In genomic region chr11:12540913-12541587, GRCh38 we compare ENCODE assay signal across 11 cellular contexts.
A peak's percentile ranks its signal among the peaks of the same experiment; 100 is the strongest.
DNase-seq lines count a peak whose midpoint lies in the region; ATAC-seq and TF ChIP-seq lines count a peak whose summit lies in the region.
"Had no signal": no experiment of that assay in that cellular context is flagged by ENCODE, and none has a peak within 500 bp of the region (broad histone marks: within the 10 kb centered on the region; RNA-seq: fewer than 3 reads in every experiment).

No MANE protein-coding gene starts in this region.

- DNase-seq in Daoy (ENCODE audit: low read depth) (peak; percentile 15), adipocyte (ENCODE audit: low read depth) (peak; percentile 86), Right ventricle myocardium inferior (ENCODE audit: missing footprints) (no peak), osteocyte (ENCODE audit: extremely low spot score, unreplicated experiment) (peak; percentile 80), H4 (ENCODE audit: low spot score) (no peak), UCSD-AML1 (lab: John Stamatoyannopoulos, UW; ENCODE audit: unreplicated experiment) (no peak), Karpas-422 (no peak), amygdala (lab: John Stamatoyannopoulos, UW) (no peak)
- DNase-seq: DMS 273 treated with DMSO at 0.1 percent for 48 hours, NCI-H2227 treated with DMSO at 0.1 percent for 48 hours had no signal

- H3K4me1 Mint-ChIP-seq in osteocyte (ENCODE audit: unreplicated experiment) = peaks cover 52% of the 10 kb centered on the region
- H3K4me1 Mint-ChIP-seq: memory B cell had no signal

- H3K9me3 Mint-ChIP-seq in osteocyte (ENCODE audit: unreplicated experiment) = no peaks in the 10 kb centered on the region
- H3K9me3 Mint-ChIP-seq: memory B cell had no signal

- H3K27me3 Mint-ChIP-seq in osteocyte (ENCODE audit: unreplicated experiment) = no peaks in the 10 kb centered on the region

- intact Hi-C loops in Right ventricle myocardium inferior (cut with DNase I) = no loop called here

- ATAC-seq in Right ventricle myocardium inferior = peak; percentile 17

- H3K4me3 ChIP-seq in adipocyte (ENCODE audit: low read length) (peak overlapping the region; percentile 19), Karpas-422 (ENCODE audit: low read length) (no peak overlapping the region)

- H3K36me3 ChIP-seq in adipocyte (ENCODE audit: control insufficient read depth, insufficient read depth, low read length, severe bottlenecking) = no peaks in the 10 kb centered on the region
- no peaks in the 10 kb centered on the region for H3K36me3 ChIP-seq in Karpas-422 (ENCODE audit: insufficient read depth, low read length)

- no peak overlapping the region for H3K4me3 Mint-ChIP-seq in osteocyte (ENCODE audit: unreplicated experiment)
- H3K4me3 Mint-ChIP-seq: memory B cell had no signal

- TF ChIP-seq CTCF in osteocyte (IDR thresholded peaks at IDR 0.05) = peak; percentile 45

- H3K9ac ChIP-seq in adipocyte (ENCODE audit: low read length) (peak overlapping the region; percentile 68), Karpas-422 (ENCODE audit: low read length) (no peak overlapping the region)

- peaks cover 60% of the 10 kb centered on the region for H3K4me1 ChIP-seq in adipocyte (ENCODE audit: control insufficient read depth, insufficient read depth, low read length)
- no peaks in the 10 kb centered on the region for H3K4me1 ChIP-seq in Karpas-422 (ENCODE audit: low read length)

- H3K9me3 ChIP-seq in adipocyte (ENCODE audit: control insufficient read depth, low read length) (no peaks in the 10 kb centered on the region), Karpas-422 (ENCODE audit: low read length) (no peaks in the 10 kb centered on the region)

- no peak overlapping the region for H2AFZ ChIP-seq in Karpas-422 (ENCODE audit: low read length)

- peak overlapping the region; percentile 93 for H3K27ac Mint-ChIP-seq in osteocyte (ENCODE audit: unreplicated experiment)
- H3K27ac Mint-ChIP-seq: memory B cell had no signal

- no peak overlapping the region for H3K4me2 ChIP-seq in Karpas-422 (ENCODE audit: low read depth, low read length, poor library complexity, severe bottlenecking)

- no peaks in the 10 kb centered on the region for H3K36me3 Mint-ChIP-seq in osteocyte (ENCODE audit: unreplicated experiment)
- H3K36me3 Mint-ChIP-seq: memory B cell had no signal

- no peaks in the 10 kb centered on the region for H3K27me3 ChIP-seq in adipocyte (replicated peaks; ENCODE audit: control insufficient read depth, insufficient read depth, low read length)
- no peaks in the 10 kb centered on the region; the same call in 1 of the 2 replicates for H3K27me3 ChIP-seq in Karpas-422 (ENCODE audit: low read length)

- H3K27ac ChIP-seq in Karpas-422 (ENCODE audit: low read length) = no peak overlapping the region

- no peaks in the 10 kb centered on the region for H3K79me2 ChIP-seq in Karpas-422 (ENCODE audit: low read length)

- no peaks in the 10 kb centered on the region for H4K20me1 ChIP-seq in Karpas-422 (ENCODE audit: insufficient read depth, low read depth, low read length)

- no peaks in the 10 kb centered on the region for H3K9me2 ChIP-seq in Karpas-422 (replicated peaks; ENCODE audit: insufficient read depth, low read length)

Comparison
In these comparisons a context has a peak if more than half of its experiments do, and no peak if none do; other contexts are left out.
1. DNase-seq: peak in Daoy (single experiment), adipocyte (single experiment) and osteocyte (single experiment); none in Right ventricle myocardium inferior (single experiment), H4 (single experiment), UCSD-AML1 (single experiment), Karpas-422 (single experiment) and amygdala (0 of 56).